1 cellular context compared by ENCODE assay signal in genomic region chr2:212249451-212249850, GRCh38.
TF ChIP-seq lines count a peak whose summit lies in the region.

No MANE protein-coding gene starts in this region.

TF ChIP-seq in HCT116, 20 proteins besides CTCF, POLR2A, EP300 and RAD21 (continued from another document):
- TF ChIP-seq EZH2phosphoT487 (IDR thresholded peaks at IDR 0.05; ENCODE audit: borderline replicate concordance): no peak
